Comparison of ENCODE assay signal across 8 cellular contexts in the genomic region with DNA sequence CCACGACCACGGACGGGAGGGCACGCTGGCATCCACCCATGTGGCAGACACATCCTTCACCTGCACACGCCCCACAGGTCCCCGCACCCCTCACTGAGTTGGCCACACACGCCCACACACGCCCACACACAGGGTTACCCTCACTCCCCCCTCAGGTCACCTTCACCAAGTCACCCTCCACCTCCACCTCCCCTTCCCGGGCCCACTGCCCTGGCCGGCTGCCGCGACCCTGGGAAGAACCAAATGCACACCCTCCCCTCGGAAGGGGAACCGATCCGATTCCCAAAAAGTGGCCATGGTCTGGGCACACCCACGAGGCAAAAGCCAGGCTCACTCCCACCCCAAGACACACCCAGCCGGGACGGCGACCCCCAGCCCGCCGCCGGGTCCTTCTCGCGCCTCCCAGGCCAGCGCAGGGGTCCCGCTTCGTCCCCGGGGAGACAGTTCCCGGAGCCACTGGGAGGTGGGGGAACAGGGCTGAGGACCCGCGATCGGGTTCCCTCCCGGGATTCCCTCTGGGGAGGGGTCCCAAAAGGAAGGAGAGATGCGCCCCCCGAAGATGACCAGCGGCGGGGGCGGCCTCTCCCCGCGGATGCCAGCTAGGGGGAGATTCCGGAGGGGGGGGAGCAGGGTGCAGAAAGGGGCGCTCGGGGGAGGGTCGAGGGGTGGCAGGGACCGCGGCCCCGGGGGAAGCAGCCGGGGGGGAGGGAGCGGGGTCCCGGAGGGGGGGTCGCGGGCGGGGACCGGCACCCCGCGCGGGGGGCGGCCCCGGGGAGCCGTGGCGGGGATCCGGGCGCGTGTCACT.
DNase-seq lines count a peak whose midpoint lies in the region; ATAC-seq lines count a peak whose summit lies in the region.

No MANE protein-coding gene starts in this region.

- no peaks in the 10 kb centered on the region for H3K36me3 Mint-ChIP-seq in stimulated activated effector memory CD8-positive, alpha-beta T cell treated with anti-CD3 and anti-CD28 coated beads, Interleukin-12 subunit alpha, Interleukin-12 subunit beta, amount 100 ng/mL, for 72 hours

- peak overlapping the region; percentile 56 for H3K4me3 Mint-ChIP-seq in stimulated activated effector memory CD8-positive, alpha-beta T cell treated with anti-CD3 and anti-CD28 coated beads, Interleukin-12 subunit alpha, Interleukin-12 subunit beta, amount 100 ng/mL, for 72 hours

- H3K27ac ChIP-seq in HUES48 (ENCODE audit: low read depth, low read length): no peak overlapping the region

- H3K27me3 ChIP-seq in HUES48 (ENCODE audit: control insufficient read depth, insufficient read depth, low read length) (peaks cover 22% of the 10 kb centered on the region), adipocyte (replicated peaks; ENCODE audit: control insufficient read depth, insufficient read depth, low read length) (no peaks in the 10 kb centered on the region)

- no peaks in the 10 kb centered on the region for H3K9me3 ChIP-seq in HUES48 (ENCODE audit: control insufficient read depth, insufficient read depth, low read length)
- H3K9me3 ChIP-seq in adipocyte (ENCODE audit: control insufficient read depth, low read length): no peaks in the 10 kb centered on the region

- no peak overlapping the region for H3K27ac Mint-ChIP-seq in stimulated activated effector memory CD8-positive, alpha-beta T cell treated with anti-CD3 and anti-CD28 coated beads, Interleukin-12 subunit alpha, Interleukin-12 subunit beta, amount 100 ng/mL, for 72 hours

- DNase-seq in adipocyte (ENCODE audit: low read depth) (no peak), iPS-NIHi11 (ENCODE audit: low spot score) (peak; percentile 20), RPMI8226 (no peak), NCI-H2227 treated with DMSO at 0.1 percent for 48 hours (lab: John Stamatoyannopoulos, UW) (no peak), LoVo (ENCODE audit: low spot score) (no peak)
- DNase-seq in stimulated activated effector memory CD8-positive, alpha-beta T cell treated with anti-CD3 and anti-CD28 coated beads, Interleukin-12 subunit alpha, Interleukin-12 subunit beta, amount 100 ng/mL, for 72 hours (ENCODE audit: low spot score in 2 of 2): no peak
- no peak for DNase-seq in activated CD8-positive, alpha-beta memory T cell treated with anti-CD3 and anti-CD28 coated beads, Interleukin-2, amount 50 U/mL, for 4 hours

- no peaks in the 10 kb centered on the region for H3K36me3 ChIP-seq in HUES48 (ENCODE audit: control insufficient read depth, insufficient read depth, low read length)
- H3K36me3 ChIP-seq in adipocyte (ENCODE audit: control insufficient read depth, insufficient read depth, low read length, severe bottlenecking): no peaks in the 10 kb centered on the region

- peaks cover 16% of the 10 kb centered on the region for H3K4me1 Mint-ChIP-seq in stimulated activated effector memory CD8-positive, alpha-beta T cell treated with anti-CD3 and anti-CD28 coated beads, Interleukin-12 subunit alpha, Interleukin-12 subunit beta, amount 100 ng/mL, for 72 hours

- no peak for ATAC-seq in stimulated activated effector memory CD8-positive, alpha-beta T cell treated with anti-CD3 and anti-CD28 coated beads, Interleukin-12 subunit alpha, Interleukin-12 subunit beta, amount 100 ng/mL, for 72 hours

- H3K4me1 ChIP-seq in HUES48 (ENCODE audit: control insufficient read depth, insufficient read depth, low read length) (peaks cover 38% of the 10 kb centered on the region), adipocyte (ENCODE audit: control insufficient read depth, insufficient read depth, low read length) (peaks cover 25% of the 10 kb centered on the region)

- H3K4me3 ChIP-seq in HUES48 (ENCODE audit: low read depth, low read length) (peak overlapping the region; percentile 59), adipocyte (ENCODE audit: low read length) (peak overlapping the region; percentile 85)

- H3K9ac ChIP-seq in HUES48 (ENCODE audit: low read depth, low read length) (no peak overlapping the region), adipocyte (ENCODE audit: low read length) (peak overlapping the region; percentile 87)

- no peaks in the 10 kb centered on the region for H3K9me3 Mint-ChIP-seq in stimulated activated effector memory CD8-positive, alpha-beta T cell treated with anti-CD3 and anti-CD28 coated beads, Interleukin-12 subunit alpha, Interleukin-12 subunit beta, amount 100 ng/mL, for 72 hours
